15 cellular contexts compared by ENCODE assay signal in the genomic region with DNA sequence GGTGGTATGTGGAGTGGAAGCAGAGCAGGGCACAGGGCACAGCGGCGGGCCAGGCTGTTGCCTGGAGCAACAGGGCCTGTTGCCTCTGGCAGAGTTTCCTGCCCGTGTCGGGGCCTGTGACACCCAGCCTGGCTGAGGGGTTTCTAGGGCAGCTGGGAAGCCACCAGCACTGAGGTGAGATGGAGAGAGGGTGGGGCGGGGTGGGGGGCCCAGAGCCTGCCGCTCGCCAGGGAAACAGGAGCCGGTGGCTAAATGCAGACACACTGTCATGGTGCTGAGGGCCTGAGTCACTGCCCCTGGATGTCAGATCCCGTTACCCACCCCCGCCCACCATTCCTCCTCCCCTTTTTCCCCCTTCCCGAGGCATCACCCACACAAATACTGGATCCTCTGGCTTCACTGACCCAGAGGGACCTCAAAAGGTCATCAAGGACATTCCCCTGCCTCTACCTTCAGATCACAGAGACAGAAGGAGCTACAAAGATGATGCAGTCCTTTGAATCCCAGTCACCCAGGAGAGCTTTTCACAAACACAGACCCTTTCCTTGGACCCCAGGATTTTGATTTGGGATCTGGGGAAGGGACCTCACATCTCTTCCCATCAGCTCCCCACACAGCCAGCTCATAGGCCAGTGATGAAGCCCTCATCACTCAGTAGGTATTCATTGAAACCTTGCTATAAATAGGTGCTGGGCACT. TPM values are rescaled to one million over a fixed set of nuclear protein-coding genes. Genes with fewer than 3 reads are reported as not detected.
DNase-seq lines count a peak whose midpoint lies in the region; ATAC-seq, FAIRE-seq and TF ChIP-seq lines count a peak whose summit lies in the region.
"Had no signal": no experiment of that assay in that cellular context is flagged by ENCODE, and none has a peak within 500 bp of the region (broad histone marks: within the 10 kb centered on the region; RNA-seq: fewer than 3 reads in every experiment).

No MANE protein-coding gene starts in this region.

- no peaks in the 10 kb centered on the region for H3K9me3 ChIP-seq in HepG2 (ENCODE audit: low read length)
- H3K9me3 ChIP-seq in right lobe of liver, result no peaks in the 10 kb centered on the region
- H3K9me3 ChIP-seq in gastroesophageal sphincter, result no peaks in the 10 kb centered on the region
- no peaks in the 10 kb centered on the region for H3K9me3 ChIP-seq in osteoblast (ENCODE audit: low read depth, low read length)

- TF ChIP-seq RAD21 in HepG2 (CRISPR knock-in tag; IDR thresholded peaks at IDR 0.05), result no peak

- H3K9ac ChIP-seq in HepG2 (ENCODE audit: insufficient read depth, low read depth, low read length), result no peak overlapping the region

- H3K4me2 ChIP-seq in HepG2 (ENCODE audit: low read depth, low read length) (peak overlapping the region; percentile 73; the same call in 1 of the 2 replicates), osteoblast (ENCODE audit: insufficient read depth, low read length) (peak overlapping the region; percentile 37)

- DNase-seq in HepG2 (ENCODE audit: low spot score) (no peak), right lobe of liver (no peak), osteoblast (ENCODE audit: insufficient read length, low spot score, missing footprints) (peak; percentile 97), GM13977 (ENCODE audit: low spot score) (no peak), Kasumi-1 (lab: John Stamatoyannopoulos, UW) (no peak), 8988T (no peak)
- DNase-seq: ACHN; activated CD4-positive, alpha-beta T cell treated with anti-CD3 and anti-CD28 coated beads for 36 hours; activated naive CD8-positive, alpha-beta T cell treated with anti-CD3 and anti-CD28 coated beads, Interleukin-2, amount 50 U/mL, for 24 hours; foreskin keratinocyte; NCI-H1436; nephron progenitor cell had no signal

- no peak for FAIRE-seq in HepG2 (lab: Jason Lieb, UNC)
- FAIRE-seq: RCC 7860 had no signal

- TF ChIP-seq EP300 in HepG2 (IDR thresholded peaks at IDR 0.05; ENCODE audit: low read depth in 2 of 2, low read length in 2 of 2) (no peak), HepG2 (CRISPR knock-in tag; IDR thresholded peaks at IDR 0.05; ENCODE audit: borderline replicate concordance) (no peak), gastroesophageal sphincter (IDR thresholded peaks at IDR 0.05) (no peak)

- intact Hi-C loops in HepG2 (cut with micrococcal nuclease; ENCODE audit: unreplicated experiment), result no loop called here
- intact Hi-C loops in right lobe of liver (cut with DNase I), result no loop called here

- H3K27ac ChIP-seq in HepG2 (ENCODE audit: extremely low read length, insufficient read depth, low read length) (no peak overlapping the region), right lobe of liver (peak overlapping the region in 1 of 3 donors; percentile 47), gastroesophageal sphincter (peak overlapping the region; percentile 86 to 95 (median 92)), osteoblast (ENCODE audit: low read depth, low read length) (peak overlapping the region; percentile 97)
- H3K27ac ChIP-seq: foreskin keratinocyte had no signal

- H3K79me2 ChIP-seq in HepG2 (ENCODE audit: insufficient read depth, low read length) (no peaks in the 10 kb centered on the region), osteoblast (ENCODE audit: insufficient read depth, low read length) (peaks cover 10% of the 10 kb centered on the region)

- H4K20me1 ChIP-seq in HepG2 (ENCODE audit: insufficient read depth, low read length), result no peaks in the 10 kb centered on the region
- no peaks in the 10 kb centered on the region for H4K20me1 ChIP-seq in osteoblast (ENCODE audit: insufficient read depth, low read length)

- H3K4me3 ChIP-seq in HepG2 (replicated peaks in 1 of 3; ENCODE audit: insufficient read depth in 1 of 3, low read depth in 2 of 3, low read length in 3 of 3) (no peak overlapping the region), right lobe of liver (no peak overlapping the region), gastroesophageal sphincter (no peak overlapping the region), osteoblast (ENCODE audit: insufficient read depth, low read length) (no peak overlapping the region)

- POLR2A ChIA-PET in HepG2 (lab: Yijun Ruan, JAX), result no interaction called here

- TF ChIP-seq CTCF in HepG2 (CRISPR knock-in tag; IDR thresholded peaks at IDR 0.05), result no peak
- TF ChIP-seq CTCF in right lobe of liver (IDR thresholded peaks at IDR 0.05), result no peak
- TF ChIP-seq CTCF in gastroesophageal sphincter (IDR thresholded peaks at IDR 0.05), result no peak
- TF ChIP-seq CTCF in osteoblast (IDR thresholded peaks at IDR 0.05; ENCODE audit: extremely low read depth, low read depth, low read length), result no peak
- TF ChIP-seq CTCF in GM13977 (IDR thresholded peaks at IDR 0.05; ENCODE audit: extremely low read depth, insufficient read depth, missing control alignments), result no peak

- no peaks in the 10 kb centered on the region for H3K36me3 ChIP-seq in HepG2 (replicated peaks in 1 of 2; ENCODE audit: control insufficient read depth in 1 of 2, insufficient read depth in 2 of 2, low read length in 2 of 2)
- no peaks in the 10 kb centered on the region for H3K36me3 ChIP-seq in right lobe of liver
- H3K36me3 ChIP-seq in gastroesophageal sphincter, result no peaks in the 10 kb centered on the region
- no peaks in the 10 kb centered on the region for H3K36me3 ChIP-seq in osteoblast (ENCODE audit: insufficient read depth, low read length)

- no peak overlapping the region for H2AFZ ChIP-seq in HepG2 (ENCODE audit: low read length)
- peak overlapping the region; percentile 7 for H2AFZ ChIP-seq in osteoblast (ENCODE audit: low read length)

- peaks cover 58% of the 10 kb centered on the region for H3K4me1 ChIP-seq in HepG2 (ENCODE audit: insufficient read depth, low read length)
- H3K4me1 ChIP-seq in right lobe of liver, result peaks cover 0 to 12% (median 4%) of the 10 kb centered on the region in 4 donors
- H3K4me1 ChIP-seq in gastroesophageal sphincter, result peaks cover 18 to 75% (median 33%) of the 10 kb centered on the region in 3 donors
- peaks cover 51% of the 10 kb centered on the region for H3K4me1 ChIP-seq in osteoblast (ENCODE audit: insufficient read depth, low read length)
- H3K4me1 ChIP-seq: foreskin keratinocyte had no signal

- no peak for ATAC-seq in HepG2
- no peak for ATAC-seq in right lobe of liver
- ATAC-seq in gastroesophageal sphincter, result no peak
- ATAC-seq in HG03469 (IDR thresholded peaks at IDR 0.05; ENCODE audit: unreplicated experiment), result no peak
- ATAC-seq: activated CD4-positive, alpha-beta T cell treated with anti-CD3 and anti-CD28 coated beads for 36 hours; activated naive CD8-positive, alpha-beta T cell treated with anti-CD3 and anti-CD28 coated beads, Interleukin-2, amount 50 U/mL, for 24 hours; foreskin keratinocyte had no signal

- TF ChIP-seq POLR2A in HepG2 (IDR thresholded peaks at IDR 0.05; ENCODE audit: insufficient read depth in 1 of 2, low read depth in 2 of 2, low read length in 2 of 2), result no peak
- no peak for TF ChIP-seq POLR2A in right lobe of liver (IDR thresholded peaks at IDR 0.05)
- no peak for TF ChIP-seq POLR2A in gastroesophageal sphincter (IDR thresholded peaks at IDR 0.05)

- CTCF ChIA-PET in HepG2 (lab: Yijun Ruan, JAX; ENCODE audit: low intra/inter-chr PET ratio, low total read pairs), result no interaction called here

- H3K27me3 ChIP-seq in HepG2 (ENCODE audit: control insufficient read depth in 1 of 2, insufficient read depth in 2 of 2, low read length in 2 of 2), result peaks cover 12 to 85% of the 10 kb centered on the region in 2 experiments; a peak in 4 of 5 replicates
- H3K27me3 ChIP-seq in right lobe of liver, result no peaks in the 10 kb centered on the region
- H3K27me3 ChIP-seq in gastroesophageal sphincter, result no peaks in the 10 kb centered on the region
- H3K27me3 ChIP-seq in osteoblast (ENCODE audit: insufficient read depth, low read length), result no peaks in the 10 kb centered on the region

- no TSS peak for BruUV-seq in HepG2 (replicated peaks; lab: Mats Ljungman, UMichigan)

- in situ Hi-C loops in HepG2 (cut with HindIII; ENCODE audit: extremely low pct_ligation_motif_present, low pct_unique_long_range_greater_than_20kb), result no loop called here
- in situ Hi-C loops in GM13977 (cut with MboI; ENCODE audit: low pct_unique_long_range_greater_than_20kb, low sequenced_read_pairs, unreplicated experiment), result no loop called here

- 0% methylated on average over 3 of the region's 11 CpGs for WGBS in HepG2 (ENCODE audit: low lambda C conversion rate)
- WGBS in right lobe of liver (ENCODE audit: insufficient coverage, low coverage, low lambda C conversion rate, missing lambda C conversion rate), result 17% methylated on average over 1 of the region's 11 CpGs
- WGBS in gastroesophageal sphincter (ENCODE audit: low coverage in 1 of 2), 2 donors, result no CpG with 5 or more reads among the region's 11 CpGs

RNA-seq across cellular contexts. Expression of gene HSPB7, which starts 1.9 kb away (rescaled TPM):
- total RNA-seq in HepG2 (2016; rRNA removed; fragmentation: Illumina TruSeq; extraction: Trizol) (not detected in 2 replicates), right lobe of liver (1 to 10 TPM in 4 of 6 experiments, under 1 TPM in 2; 0.54 to 2.0 (median 1.2) TPM), gastroesophageal sphincter (100 to 1,000 TPM; 143 to 505 (median 229) TPM), osteoblast (4.1 and 6.9 TPM in 2 replicates)
- total RNA-seq in HepG2 (2016; cell fraction: cytosol; rRNA removed; fragmentation: Illumina TruSeq; extraction: Trizol; ENCODE audit: low read depth), result not detected in 2 replicates
- total RNA-seq in HepG2 (2016; cell fraction: insoluble cytoplasmic fraction; rRNA removed; fragmentation: Illumina TruSeq; extraction: Trizol), result not detected in 2 replicates
- total RNA-seq in HepG2 (2016; cell fraction: membrane; rRNA removed; fragmentation: Illumina TruSeq; extraction: Trizol), result not detected in 2 replicates
- not detected in 2 replicates for total RNA-seq in HepG2 (2016; cell fraction: nucleus; rRNA removed; fragmentation: Illumina TruSeq; extraction: Trizol)
- 0.10 and 0.20 TPM in 2 replicates for polyA plus RNA-seq in HepG2 (2011; rRNA removed)
- polyA plus RNA-seq in HepG2 (2011; cell fraction: cytosol; rRNA removed), result 0.05 and 0.16 TPM in 2 replicates
- polyA plus RNA-seq in HepG2 (2011; cell fraction: nucleus; rRNA removed), result 0.31 and 0.32 TPM in 2 replicates
- polyA plus RNA-seq in HepG2 (2012), result 0.20 TPM in 2 replicates
- polyA plus RNA-seq in HepG2 (2016; cell fraction: cytosol; fragmentation: Illumina TruSeq; extraction: Trizol; ENCODE audit: low read depth), result not detected in 2 replicates
- not detected in 2 replicates for polyA plus RNA-seq in HepG2 (2016; cell fraction: insoluble cytoplasmic fraction; fragmentation: Illumina TruSeq; extraction: Trizol; ENCODE audit: low read depth)
- not detected in 2 replicates for polyA plus RNA-seq in HepG2 (2016; cell fraction: membrane; fragmentation: Illumina TruSeq; extraction: Trizol; ENCODE audit: low read depth)
- polyA plus RNA-seq in HepG2 (2016; cell fraction: nucleus; fragmentation: Illumina TruSeq; extraction: Trizol; ENCODE audit: insufficient read depth, low read depth), result not detected in 2 replicates
- 0.47 TPM in 1 of 2 replicates, not detected in the other for polyA minus RNA-seq in HepG2 (2011; rRNA and poly(A)+ RNA removed; ENCODE audit: low replicate concordance)
- polyA minus RNA-seq in HepG2 (2011; cell fraction: cytosol; rRNA and poly(A)+ RNA removed), result not detected in 2 replicates
- polyA minus RNA-seq in HepG2 (2011; cell fraction: nucleus; rRNA and poly(A)+ RNA removed), result 0.50 TPM in 1 of 2 replicates, not detected in the other
- total RNA-seq: activated CD4-positive, alpha-beta T cell treated with anti-CD3 and anti-CD28 coated beads for 36 hours; foreskin keratinocyte had no signal
- polyA plus RNA-seq: foreskin keratinocyte had no signal

RNA-seq across cellular contexts. Expression of gene CLCNKA, which starts 2.1 kb away (rescaled TPM):
- not detected in 2 replicates for total RNA-seq in HepG2 (2016; rRNA removed; fragmentation: Illumina TruSeq; extraction: Trizol)
- not detected in 2 replicates for total RNA-seq in HepG2 (2016; cell fraction: cytosol; rRNA removed; fragmentation: Illumina TruSeq; extraction: Trizol; ENCODE audit: low read depth)
- not detected in 2 replicates for total RNA-seq in HepG2 (2016; cell fraction: insoluble cytoplasmic fraction; rRNA removed; fragmentation: Illumina TruSeq; extraction: Trizol)
- not detected in 2 replicates for total RNA-seq in HepG2 (2016; cell fraction: membrane; rRNA removed; fragmentation: Illumina TruSeq; extraction: Trizol)
- total RNA-seq in HepG2 (2016; cell fraction: nucleus; rRNA removed; fragmentation: Illumina TruSeq; extraction: Trizol), result not detected in 2 replicates
- polyA plus RNA-seq in HepG2 (2011; rRNA removed), result 0.03 and 0.07 TPM in 2 replicates
- polyA plus RNA-seq in HepG2 (2011; cell fraction: cytosol; rRNA removed), result not detected in 2 replicates
- 0.47 and 1.8 TPM in 2 replicates for polyA plus RNA-seq in HepG2 (2011; cell fraction: nucleus; rRNA removed)
- polyA plus RNA-seq in HepG2 (2012), result 0.25 TPM in 1 of 2 replicates, not detected in the other
- not detected in 2 replicates for polyA plus RNA-seq in HepG2 (2016; cell fraction: cytosol; fragmentation: Illumina TruSeq; extraction: Trizol; ENCODE audit: low read depth)
- polyA plus RNA-seq in HepG2 (2016; cell fraction: insoluble cytoplasmic fraction; fragmentation: Illumina TruSeq; extraction: Trizol; ENCODE audit: low read depth), result not detected in 2 replicates
- not detected in 2 replicates for polyA plus RNA-seq in HepG2 (2016; cell fraction: membrane; fragmentation: Illumina TruSeq; extraction: Trizol; ENCODE audit: low read depth)
- polyA plus RNA-seq in HepG2 (2016; cell fraction: nucleus; fragmentation: Illumina TruSeq; extraction: Trizol; ENCODE audit: insufficient read depth, low read depth), result not detected in 2 replicates
- 0.88 TPM in 1 of 2 replicates, not detected in the other for polyA minus RNA-seq in HepG2 (2011; rRNA and poly(A)+ RNA removed; ENCODE audit: low replicate concordance)
- polyA minus RNA-seq in HepG2 (2011; cell fraction: cytosol; rRNA and poly(A)+ RNA removed), result not detected in 2 replicates
- 0.75 and 2.3 TPM in 2 replicates for polyA minus RNA-seq in HepG2 (2011; cell fraction: nucleus; rRNA and poly(A)+ RNA removed)
- under 1 TPM in 2 of 6 experiments, not detected in 4; 0.43 to 0.47 TPM for total RNA-seq in right lobe of liver
- total RNA-seq in gastroesophageal sphincter, result 1 to 10 TPM in 1 of 4 donors, under 1 TPM in 2, not detected in 1; 0.08 to 3.0 (median 0.20) TPM
- not detected in 2 replicates for total RNA-seq in osteoblast
- total RNA-seq: activated CD4-positive, alpha-beta T cell treated with anti-CD3 and anti-CD28 coated beads for 36 hours; foreskin keratinocyte had no signal
- polyA plus RNA-seq: foreskin keratinocyte had no signal

RNA-seq across cellular contexts. Expression of gene SRARP, which starts 15.7 kb away (rescaled TPM):
- total RNA-seq in HepG2 (2016; rRNA removed; fragmentation: Illumina TruSeq; extraction: Trizol) (3.5 and 4.0 TPM in 2 replicates), right lobe of liver (not detected), gastroesophageal sphincter (not detected), osteoblast (not detected in 2 replicates)
- 1.8 and 2.0 TPM in 2 replicates for total RNA-seq in HepG2 (2016; cell fraction: cytosol; rRNA removed; fragmentation: Illumina TruSeq; extraction: Trizol; ENCODE audit: low read depth)
- total RNA-seq in HepG2 (2016; cell fraction: insoluble cytoplasmic fraction; rRNA removed; fragmentation: Illumina TruSeq; extraction: Trizol), result 3.9 and 4.6 TPM in 2 replicates
- total RNA-seq in HepG2 (2016; cell fraction: membrane; rRNA removed; fragmentation: Illumina TruSeq; extraction: Trizol), result 2.3 and 2.5 TPM in 2 replicates
- 2.1 and 2.3 TPM in 2 replicates for total RNA-seq in HepG2 (2016; cell fraction: nucleus; rRNA removed; fragmentation: Illumina TruSeq; extraction: Trizol)
- polyA plus RNA-seq in HepG2 (2011; rRNA removed), result 10.5 and 12.8 TPM in 2 replicates
- polyA plus RNA-seq in HepG2 (2011; cell fraction: cytosol; rRNA removed), result 6.1 and 9.4 TPM in 2 replicates
- polyA plus RNA-seq in HepG2 (2011; cell fraction: nucleus; rRNA removed), result 6.1 and 6.7 TPM in 2 replicates
- 5.5 and 6.6 TPM in 2 replicates for polyA plus RNA-seq in HepG2 (2012)
- polyA plus RNA-seq in HepG2 (2016; cell fraction: cytosol; fragmentation: Illumina TruSeq; extraction: Trizol; ENCODE audit: low read depth), result 1.3 and 1.6 TPM in 2 replicates
- polyA plus RNA-seq in HepG2 (2016; cell fraction: insoluble cytoplasmic fraction; fragmentation: Illumina TruSeq; extraction: Trizol; ENCODE audit: low read depth), result 4.9 and 5.4 TPM in 2 replicates
- polyA plus RNA-seq in HepG2 (2016; cell fraction: membrane; fragmentation: Illumina TruSeq; extraction: Trizol; ENCODE audit: low read depth), result 1.8 TPM in 2 replicates
- polyA plus RNA-seq in HepG2 (2016; cell fraction: nucleus; fragmentation: Illumina TruSeq; extraction: Trizol; ENCODE audit: insufficient read depth, low read depth), result 2.9 and 3.2 TPM in 2 replicates
- 14.4 TPM in 1 of 2 replicates, not detected in the other for polyA minus RNA-seq in HepG2 (2011; rRNA and poly(A)+ RNA removed; ENCODE audit: low replicate concordance)
- polyA minus RNA-seq in HepG2 (2011; cell fraction: cytosol; rRNA and poly(A)+ RNA removed), result 4.5 and 6.6 TPM in 2 replicates
- 11.3 and 12.3 TPM in 2 replicates for polyA minus RNA-seq in HepG2 (2011; cell fraction: nucleus; rRNA and poly(A)+ RNA removed)
- total RNA-seq: activated CD4-positive, alpha-beta T cell treated with anti-CD3 and anti-CD28 coated beads for 36 hours; foreskin keratinocyte had no signal
- polyA plus RNA-seq: foreskin keratinocyte had no signal

RNA-seq across cellular contexts. Expression of gene CLCNKB, which starts 23.9 kb away (rescaled TPM):
- total RNA-seq in HepG2 (2016; rRNA removed; fragmentation: Illumina TruSeq; extraction: Trizol) (not detected in 2 replicates), right lobe of liver (not detected), gastroesophageal sphincter (1 to 10 TPM in 2 of 4 donors, under 1 TPM in 2; 0.20 to 1.9 (median 0.82) TPM), osteoblast (0.29 and 0.36 TPM in 2 replicates)
- total RNA-seq in HepG2 (2016; cell fraction: cytosol; rRNA removed; fragmentation: Illumina TruSeq; extraction: Trizol; ENCODE audit: low read depth), result not detected in 2 replicates
- total RNA-seq in HepG2 (2016; cell fraction: insoluble cytoplasmic fraction; rRNA removed; fragmentation: Illumina TruSeq; extraction: Trizol), result not detected in 2 replicates
- not detected in 2 replicates for total RNA-seq in HepG2 (2016; cell fraction: membrane; rRNA removed; fragmentation: Illumina TruSeq; extraction: Trizol)
- not detected in 2 replicates for total RNA-seq in HepG2 (2016; cell fraction: nucleus; rRNA removed; fragmentation: Illumina TruSeq; extraction: Trizol)
- polyA plus RNA-seq in HepG2 (2011; rRNA removed), result 0.04 TPM in 1 of 2 replicates, not detected in the other
- not detected in 2 replicates for polyA plus RNA-seq in HepG2 (2011; cell fraction: cytosol; rRNA removed)
- polyA plus RNA-seq in HepG2 (2011; cell fraction: nucleus; rRNA removed), result 0.09 and 0.13 TPM in 2 replicates
- polyA plus RNA-seq in HepG2 (2012), result 0.08 TPM in 1 of 2 replicates, not detected in the other
- polyA plus RNA-seq in HepG2 (2016; cell fraction: cytosol; fragmentation: Illumina TruSeq; extraction: Trizol; ENCODE audit: low read depth), result not detected in 2 replicates
- polyA plus RNA-seq in HepG2 (2016; cell fraction: insoluble cytoplasmic fraction; fragmentation: Illumina TruSeq; extraction: Trizol; ENCODE audit: low read depth), result not detected in 2 replicates
- not detected in 2 replicates for polyA plus RNA-seq in HepG2 (2016; cell fraction: membrane; fragmentation: Illumina TruSeq; extraction: Trizol; ENCODE audit: low read depth)
- not detected in 2 replicates for polyA plus RNA-seq in HepG2 (2016; cell fraction: nucleus; fragmentation: Illumina TruSeq; extraction: Trizol; ENCODE audit: insufficient read depth, low read depth)
- not detected in 2 replicates for polyA minus RNA-seq in HepG2 (2011; rRNA and poly(A)+ RNA removed; ENCODE audit: low replicate concordance)
- polyA minus RNA-seq in HepG2 (2011; cell fraction: cytosol; rRNA and poly(A)+ RNA removed), result not detected in 2 replicates
- polyA minus RNA-seq in HepG2 (2011; cell fraction: nucleus; rRNA and poly(A)+ RNA removed), result not detected in 2 replicates
- total RNA-seq: activated CD4-positive, alpha-beta T cell treated with anti-CD3 and anti-CD28 coated beads for 36 hours; foreskin keratinocyte had no signal
- polyA plus RNA-seq: foreskin keratinocyte had no signal

RNA-seq across cellular contexts. Expression of gene ZBTB17, which starts 43.8 kb away (rescaled TPM):
- 10.1 and 16.7 TPM in 2 replicates for total RNA-seq in HepG2 (2016; rRNA removed; fragmentation: Illumina TruSeq; extraction: Trizol)
- 7.6 and 9.2 TPM in 2 replicates for total RNA-seq in HepG2 (2016; cell fraction: cytosol; rRNA removed; fragmentation: Illumina TruSeq; extraction: Trizol; ENCODE audit: low read depth)
- 11.2 and 19.1 TPM in 2 replicates for total RNA-seq in HepG2 (2016; cell fraction: insoluble cytoplasmic fraction; rRNA removed; fragmentation: Illumina TruSeq; extraction: Trizol)
- total RNA-seq in HepG2 (2016; cell fraction: membrane; rRNA removed; fragmentation: Illumina TruSeq; extraction: Trizol), result 9.9 and 11.1 TPM in 2 replicates
- total RNA-seq in HepG2 (2016; cell fraction: nucleus; rRNA removed; fragmentation: Illumina TruSeq; extraction: Trizol), result 17.0 and 18.5 TPM in 2 replicates
- 17.0 and 21.0 TPM in 2 replicates for polyA plus RNA-seq in HepG2 (2011; rRNA removed)
- 10.1 and 18.8 TPM in 2 replicates for polyA plus RNA-seq in HepG2 (2011; cell fraction: cytosol; rRNA removed)
- 96.3 and 129 TPM in 2 replicates for polyA plus RNA-seq in HepG2 (2011; cell fraction: nucleus; rRNA removed)
- 7.7 and 12.7 TPM in 2 replicates for polyA plus RNA-seq in HepG2 (2012)
- polyA plus RNA-seq in HepG2 (2016; cell fraction: cytosol; fragmentation: Illumina TruSeq; extraction: Trizol; ENCODE audit: low read depth), result 3.5 and 3.6 TPM in 2 replicates
- polyA plus RNA-seq in HepG2 (2016; cell fraction: insoluble cytoplasmic fraction; fragmentation: Illumina TruSeq; extraction: Trizol; ENCODE audit: low read depth), result 11.1 and 12.0 TPM in 2 replicates
- 6.7 and 7.4 TPM in 2 replicates for polyA plus RNA-seq in HepG2 (2016; cell fraction: membrane; fragmentation: Illumina TruSeq; extraction: Trizol; ENCODE audit: low read depth)
- 36.9 and 37.2 TPM in 2 replicates for polyA plus RNA-seq in HepG2 (2016; cell fraction: nucleus; fragmentation: Illumina TruSeq; extraction: Trizol; ENCODE audit: insufficient read depth, low read depth)
- 46.0 and 46.5 TPM in 2 replicates for polyA minus RNA-seq in HepG2 (2011; rRNA and poly(A)+ RNA removed; ENCODE audit: low replicate concordance)
- 6.1 and 9.8 TPM in 2 replicates for polyA minus RNA-seq in HepG2 (2011; cell fraction: cytosol; rRNA and poly(A)+ RNA removed)
- polyA minus RNA-seq in HepG2 (2011; cell fraction: nucleus; rRNA and poly(A)+ RNA removed), result 14.4 and 22.9 TPM in 2 replicates
- 10 to 100 TPM in 4 of 6 experiments, 1 to 10 TPM in 2; 9.2 to 13.3 (median 11.0) TPM for total RNA-seq in right lobe of liver
- total RNA-seq in gastroesophageal sphincter, result 10 to 100 TPM; 24.0 to 65.7 (median 29.0) TPM
- 25.0 and 29.7 TPM in 2 replicates for total RNA-seq in osteoblast

Comparison
In these comparisons a context has a peak if more than half of its experiments do, and no peak if none do; other contexts are left out.
1. RNA of gene HSPB7, which starts 1.9 kb away (total RNA-seq): 143 to 505 TPM in gastroesophageal sphincter; 4.1 to 6.9 TPM in osteoblast, 0.54 to 2.0 TPM in right lobe of liver and not detected in HepG2; every median in the first group is over 10 times any median in the second.